In the genomic region with DNA sequence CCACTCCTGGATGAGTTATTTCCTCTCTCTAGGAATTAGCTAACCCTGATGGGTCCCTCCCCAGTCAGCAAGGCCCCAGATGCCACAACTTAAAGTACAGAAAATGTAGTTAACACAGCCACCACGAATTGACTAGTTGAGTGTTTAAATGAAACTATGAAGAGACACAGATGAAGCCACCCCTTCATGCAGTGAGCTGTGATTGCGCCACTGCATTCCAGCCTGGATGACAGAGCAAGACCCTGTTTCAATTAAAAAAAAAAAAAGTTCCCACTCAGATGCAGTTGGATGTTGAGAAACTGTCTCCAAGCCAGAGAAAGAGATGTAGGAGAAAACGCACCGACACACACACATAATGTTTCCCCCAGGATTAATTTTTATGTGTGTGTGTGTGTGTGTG, we compare ENCODE assay signal across 28 cellular contexts. TPM values are rescaled to one million over a fixed set of nuclear protein-coding genes. Genes with fewer than 3 reads are reported as not detected.
DNase-seq lines count a peak whose midpoint lies in the region; TF ChIP-seq lines count a peak whose summit lies in the region.
"Had no signal": no experiment of that assay in that cellular context is flagged by ENCODE, and none has a peak within 500 bp of the region (broad histone marks: within the 10 kb centered on the region; RNA-seq: fewer than 3 reads in every experiment).

No MANE protein-coding gene starts in this region.

- H3K9me3 Mint-ChIP-seq in activated naive CD4-positive, alpha-beta T cell treated with anti-CD3 and anti-CD28 coated beads for 36 hours = no peaks in the 10 kb centered on the region
- H3K9me3 Mint-ChIP-seq: activated naive CD4-positive, alpha-beta T cell treated with anti-CD3 and anti-CD28 coated beads, Interleukin-2, amount 50 U/mL, for 24 hours; activated T-cell treated with anti-CD3 and anti-CD28 coated beads, Interleukin-2, amount 50 U/mL, for 72 hours; naive B cell; stimulated activated naive CD8-positive, alpha-beta T cell treated with anti-CD3 and anti-CD28 coated beads, Interleukin-15, Interleukin-2, amounts not matched to agents 100 ng/mL and 50 ng/mL, for 24 hours had no signal

- H3K4me3 Mint-ChIP-seq in activated naive CD4-positive, alpha-beta T cell treated with anti-CD3 and anti-CD28 coated beads for 36 hours = no peak overlapping the region
- H3K4me3 Mint-ChIP-seq: activated naive CD4-positive, alpha-beta T cell treated with anti-CD3 and anti-CD28 coated beads, Interleukin-2, amount 50 U/mL, for 24 hours; activated T-cell treated with anti-CD3 and anti-CD28 coated beads, Interleukin-2, amount 50 U/mL, for 72 hours; naive B cell; stimulated activated naive CD8-positive, alpha-beta T cell treated with anti-CD3 and anti-CD28 coated beads, Interleukin-15, Interleukin-2, amounts not matched to agents 100 ng/mL and 50 ng/mL, for 24 hours had no signal

- CTCF ChIA-PET in AG04449 (lab: Yijun Ruan, JAX) = interaction anchor here (1.0 to 5.6 kb wide), 4 partner anchors 20 to 115 kb away, joined by 3 to 30 read pairs (median 4); no protein-coding TSS in a partner anchor
- CTCF ChIA-PET in activated naive CD4-positive, alpha-beta T cell treated with anti-CD3 and anti-CD28 coated beads for 36 hours (lab: Charles Lee) = interaction anchor here (0.9 kb wide), 1 partner anchor 21 kb away, joined by 4 read pairs; no protein-coding TSS in a partner anchor

- TF ChIP-seq CTCF in AG04449 (IDR thresholded peaks at IDR 0.05; ENCODE audit: insufficient read depth, low read length, missing control alignments) = no peak
- no peak for TF ChIP-seq CTCF in fibroblast of villous mesenchyme (IDR thresholded peaks at IDR 0.05; ENCODE audit: insufficient read depth, low read depth, low read length)

- H3K36me3 Mint-ChIP-seq in activated naive CD4-positive, alpha-beta T cell treated with anti-CD3 and anti-CD28 coated beads for 36 hours (ENCODE audit: low read depth) = peaks cover 24% of the 10 kb centered on the region
- H3K36me3 Mint-ChIP-seq: activated naive CD4-positive, alpha-beta T cell treated with anti-CD3 and anti-CD28 coated beads, Interleukin-2, amount 50 U/mL, for 24 hours; naive B cell had no signal

- DNase-seq in AG04449 (ENCODE audit: low read depth, low spot score) (peak; percentile 42), GM23248 (peak; percentile 82), amniotic epithelial cell (ENCODE audit: low read depth) (peak; percentile 56), fibroblast of villous mesenchyme (ENCODE audit: low read depth) (peak; percentile 50), COLO668 (lab: John Stamatoyannopoulos, UW; ENCODE audit: unreplicated experiment) (no peak), NCI-H187 (lab: John Stamatoyannopoulos, UW) (no peak)
- DNase-seq in stimulated activated CD4-positive, alpha-beta T cell treated with anti-CD3 and anti-CD28 coated beads, Interleukin-12 subunit alpha, Interleukin-12 subunit beta, amount 100 ng/mL, for 4 hours = no peak
- DNase-seq in activated naive CD4-positive, alpha-beta T cell treated with anti-CD3 and anti-CD28 coated beads for 36 hours = no peak
- DNase-seq: activated T-cell treated with anti-CD3 and anti-CD28 coated beads, Interleukin-2, amount 50 U/mL, for 72 hours; cerebellar nuclear complex; heart left ventricle; Karpas-422; mesendoderm; naive B cell; NCI-H1048; NCI-H2029; NCI-H2227 treated with DMSO at 0.1 percent for 48 hours; NCI-H748 treated with DMSO at 0.1 percent for 48 hours; nucleus accumbens; stimulated activated CD4-positive, alpha-beta T cell treated with anti-CD3 and anti-CD28 coated beads, Interleukin-4, amount 100 ng/mL, for 4 hours; SW 1271 had no signal

- POLR2A ChIA-PET in AG04449 (lab: Yijun Ruan, JAX) = interaction anchor here (0.7 kb wide), 1 partner anchor 139 kb away, joined by 3 read pairs; no protein-coding TSS in a partner anchor

- no peaks in the 10 kb centered on the region for H3K9me3 ChIP-seq in GM23248 (ENCODE audit: low read depth)
- H3K9me3 ChIP-seq: ascending aorta, esophagus muscularis mucosa, heart left ventricle, tibial nerve had no signal

- H3K27me3 Mint-ChIP-seq in activated naive CD4-positive, alpha-beta T cell treated with anti-CD3 and anti-CD28 coated beads for 36 hours (ENCODE audit: low read depth) = no peaks in the 10 kb centered on the region
- H3K27me3 Mint-ChIP-seq: activated naive CD4-positive, alpha-beta T cell treated with anti-CD3 and anti-CD28 coated beads, Interleukin-2, amount 50 U/mL, for 24 hours; naive B cell; stimulated activated naive CD8-positive, alpha-beta T cell treated with anti-CD3 and anti-CD28 coated beads, Interleukin-15, Interleukin-2, amounts not matched to agents 100 ng/mL and 50 ng/mL, for 24 hours had no signal

- no peaks in the 10 kb centered on the region for H3K27me3 ChIP-seq in GM23248 (replicated peaks; ENCODE audit: insufficient read depth)
- H3K27me3 ChIP-seq: ascending aorta, esophagus muscularis mucosa, heart left ventricle, tibial nerve had no signal

- H3K9me2 ChIP-seq in GM23248 (ENCODE audit: insufficient read depth) = no peaks in the 10 kb centered on the region

- H3K4me2 ChIP-seq in GM23248 (ENCODE audit: unreplicated experiment) = peak overlapping the region; percentile 27

- peaks cover 8% of the 10 kb centered on the region; the same call in 1 of the 2 replicates for H3K36me3 ChIP-seq in GM23248 (ENCODE audit: low read depth)
- H3K36me3 ChIP-seq: ascending aorta had no signal

- H4K20me1 ChIP-seq in GM23248 (ENCODE audit: insufficient read depth) = no peaks in the 10 kb centered on the region

- no peak overlapping the region for H3K4me3 ChIP-seq in AG04449 (ENCODE audit: low read depth, low read length)
- no peak overlapping the region for H3K4me3 ChIP-seq in GM23248
- no peak overlapping the region for H3K4me3 ChIP-seq in fibroblast of villous mesenchyme (ENCODE audit: low read depth, low read length)
- H3K4me3 ChIP-seq: ascending aorta, esophagus muscularis mucosa, heart left ventricle, tibial nerve had no signal

- intact Hi-C loops in activated naive CD4-positive, alpha-beta T cell treated with anti-CD3 and anti-CD28 coated beads for 36 hours (cut with micrococcal nuclease) = no loop called here

- H3K27ac Mint-ChIP-seq in activated naive CD4-positive, alpha-beta T cell treated with anti-CD3 and anti-CD28 coated beads for 36 hours = no peak overlapping the region
- H3K27ac Mint-ChIP-seq: activated naive CD4-positive, alpha-beta T cell treated with anti-CD3 and anti-CD28 coated beads, Interleukin-2, amount 50 U/mL, for 24 hours; activated T-cell treated with anti-CD3 and anti-CD28 coated beads, Interleukin-2, amount 50 U/mL, for 72 hours; naive B cell; stimulated activated naive CD8-positive, alpha-beta T cell treated with anti-CD3 and anti-CD28 coated beads, Interleukin-15, Interleukin-2, amounts not matched to agents 100 ng/mL and 50 ng/mL, for 24 hours had no signal

- peak overlapping the region; percentile 40 for H3K27ac ChIP-seq in GM23248
- H3K27ac ChIP-seq: ascending aorta, esophagus muscularis mucosa, heart left ventricle had no signal

- in situ Hi-C loops in GM23248 (cut with MboI) = no loop called here

- peaks cover 20% of the 10 kb centered on the region for H3F3A ChIP-seq in GM23248 (ENCODE audit: insufficient read depth)

- H3K79me2 ChIP-seq in GM23248 (ENCODE audit: insufficient read depth) = no peaks in the 10 kb centered on the region

- H3K4me1 ChIP-seq in GM23248 (ENCODE audit: insufficient read depth) = peaks cover 14% of the 10 kb centered on the region
- H3K4me1 ChIP-seq: ascending aorta had no signal

- WGBS in GM23248 (ENCODE audit: low coverage in 1 of 2, low lambda C conversion rate in 2 of 2, missing lambda C conversion rate in 2 of 2), 2 experiments = 25 to 28% methylated on average over 4 of the region's 4 CpGs

- no peaks in the 10 kb centered on the region for H3K4me1 Mint-ChIP-seq in activated naive CD4-positive, alpha-beta T cell treated with anti-CD3 and anti-CD28 coated beads for 36 hours (ENCODE audit: low read depth)
- H3K4me1 Mint-ChIP-seq: activated naive CD4-positive, alpha-beta T cell treated with anti-CD3 and anti-CD28 coated beads, Interleukin-2, amount 50 U/mL, for 24 hours; naive B cell had no signal

- H3K9ac ChIP-seq in GM23248 = no peak overlapping the region

- no peak overlapping the region for H2AFZ ChIP-seq in GM23248

RNA-seq across cellular contexts. Expression of gene SCN3B, which starts 53.3 kb away (rescaled TPM):
- total RNA-seq in GM23248 (2014; rRNA removed; shearing (Covaris generic)) = not detected in 2 replicates
- polyA plus RNA-seq in GM23248 (2016; fragmentation: Nextera tagmentation; extraction: Ambion mirVana) = 0.09 and 0.33 TPM in 2 replicates
- total RNA-seq in fibroblast of villous mesenchyme = under 0.01 and 0.43 TPM in 2 replicates
- total RNA-seq in activated naive CD4-positive, alpha-beta T cell treated with anti-CD3 and anti-CD28 coated beads for 36 hours = not detected
- total RNA-seq: activated CD8-positive, alpha-beta memory T cell treated with anti-CD3 and anti-CD28 coated beads for 36 hours; G401 had no signal

Comparison
In these comparisons a context has a peak if more than half of its experiments do, and no peak if none do; other contexts are left out.
1. DNase-seq: peak in AG04449 (single experiment), GM23248 (single experiment), amniotic epithelial cell (single experiment) and fibroblast of villous mesenchyme (single experiment); none in stimulated activated CD4-positive, alpha-beta T cell treated with anti-CD3 and anti-CD28 coated beads, Interleukin-12 subunit alpha, Interleukin-12 subunit beta, amount 100 ng/mL, for 4 hours (single experiment), activated naive CD4-positive, alpha-beta T cell treated with anti-CD3 and anti-CD28 coated beads for 36 hours (single experiment), COLO668 (single experiment) and NCI-H187 (0 of 2).